1 cellular context compared by ENCODE assay signal in genomic region chr3:197015790-197016705, GRCh38.
TF ChIP-seq lines count a peak whose summit lies in the region.

No MANE protein-coding gene starts in this region.

TF ChIP-seq in H1, 55 proteins besides CTCF, POLR2A, EP300 and RAD21:
- no peak for TF ChIP-seq CHD1 (IDR thresholded peaks at IDR 0.05; ENCODE audit: low read depth, low read length)
- no peak for TF ChIP-seq KDM4A (IDR thresholded peaks at IDR 0.05; ENCODE audit: low read depth, low read length, severe bottlenecking)
